Comparison of ENCODE assay signal across 15 cellular contexts in genomic region chr2:26723475-26723874, GRCh38. TPM values are rescaled to one million over a fixed set of nuclear protein-coding genes. Genes with fewer than 3 reads are reported as not detected.
DNase-seq lines count a peak whose midpoint lies in the region; ATAC-seq and TF ChIP-seq lines count a peak whose summit lies in the region.
"Had no signal": no experiment of that assay in that cellular context is flagged by ENCODE, and none has a peak within 500 bp of the region (broad histone marks: within the 10 kb centered on the region; RNA-seq: fewer than 3 reads in every experiment).

No MANE protein-coding gene starts in this region.

- H3K4me2 ChIP-seq in neuronal stem cell (ENCODE audit: insufficient read depth, low read length, poor library complexity, severe bottlenecking) = no peak overlapping the region
- H3K4me2 ChIP-seq: KMS-11 had no signal

- peak overlapping the region in 3 of 4 donors; percentile 13 to 68 (median 36) for H3K27ac ChIP-seq in Peyer's patch
- peak overlapping the region; percentile 39 for H3K27ac ChIP-seq in cingulate gyrus (ENCODE audit: low read depth, low read length)
- H3K27ac ChIP-seq in neuronal stem cell (replicated peaks; ENCODE audit: low read length) = no peak overlapping the region
- H3K27ac ChIP-seq in tibial artery = peak overlapping the region; percentile 83 to 88
- H3K27ac ChIP-seq in foreskin keratinocyte = no peak overlapping the region
- H3K27ac ChIP-seq: C4-2B, KMS-11 had no signal

- H3K27me3 ChIP-seq in Peyer's patch (no peaks in the 10 kb centered on the region), neuronal stem cell (ENCODE audit: control insufficient read depth in 3 of 3, insufficient read depth in 3 of 3, low read depth in 1 of 3, low read length in 3 of 3) (no peaks in the 10 kb centered on the region), tibial artery (no peaks in the 10 kb centered on the region), foreskin keratinocyte (peaks cover 13% of the 10 kb centered on the region)

- no peak overlapping the region for H2BK12ac ChIP-seq in neuronal stem cell (ENCODE audit: low read length)

- H3K23ac ChIP-seq in neuronal stem cell (ENCODE audit: low read depth, low read length, poor library complexity) = no peak overlapping the region

- H4K91ac ChIP-seq in neuronal stem cell (ENCODE audit: low read depth, low read length, poor library complexity) = no peak overlapping the region

- H3K4ac ChIP-seq in neuronal stem cell (ENCODE audit: low read length) = no peak overlapping the region

- H3K9me3 ChIP-seq in Peyer's patch = no peaks in the 10 kb centered on the region
- H3K9me3 ChIP-seq in neuronal stem cell (replicated peaks in 1 of 2; ENCODE audit: control insufficient read depth in 2 of 2, insufficient read depth in 1 of 2, low read depth in 1 of 2, low read length in 2 of 2) = peaks cover 0 to 2% of the 10 kb centered on the region in 2 donors
- no peaks in the 10 kb centered on the region for H3K9me3 ChIP-seq in tibial artery

- H3K79me1 ChIP-seq in neuronal stem cell (ENCODE audit: low read depth, low read length) = peaks cover 2% of the 10 kb centered on the region

- H2AFZ ChIP-seq in neuronal stem cell (ENCODE audit: low read length) = no peak overlapping the region

- no peak for TF ChIP-seq POLR2A in Peyer's patch (IDR thresholded peaks at IDR 0.05)

- intact Hi-C loops in tibial artery (cut with DNase I; ENCODE audit: low total_unique reads) = no loop called here

- no peak overlapping the region for H2BK5ac ChIP-seq in neuronal stem cell (ENCODE audit: low read length)

- no peak overlapping the region for H4K8ac ChIP-seq in neuronal stem cell (ENCODE audit: low read depth, low read length)

- H2BK15ac ChIP-seq in neuronal stem cell (ENCODE audit: low read length) = no peak overlapping the region

- peak overlapping the region; percentile 58 for H2AK5ac ChIP-seq in neuronal stem cell (ENCODE audit: low read depth, low read length)

- no peak overlapping the region for H3K9ac ChIP-seq in neuronal stem cell (ENCODE audit: low read depth, low read length, poor library complexity)
- H3K9ac ChIP-seq: KMS-11 had no signal

- no peak overlapping the region for H3K18ac ChIP-seq in neuronal stem cell (ENCODE audit: low read length)

- H3K4me3 ChIP-seq in Peyer's patch (no peak overlapping the region), neuronal stem cell (ENCODE audit: low read length in 2 of 2) (no peak overlapping the region), tibial artery (no peak overlapping the region)

- WGBS in neuronal stem cell (ENCODE audit: extremely low coverage in 2 of 2, insufficient read length in 2 of 2, insufficient replicate concordance in 1 of 2), 2 donors = no CpG with 5 or more reads among the region's 3 CpGs

- H3K36me3 ChIP-seq in Peyer's patch (no peaks in the 10 kb centered on the region), neuronal stem cell (replicated peaks in 1 of 2; ENCODE audit: control insufficient read depth in 2 of 2, insufficient read depth in 2 of 2, low read length in 2 of 2) (no peaks in the 10 kb centered on the region), tibial artery (no peaks in the 10 kb centered on the region)

- H3K14ac ChIP-seq in neuronal stem cell (ENCODE audit: low read length) = no peak overlapping the region

- TF ChIP-seq CTCF in Peyer's patch (IDR thresholded peaks at IDR 0.05) (no peak), tibial artery (IDR thresholded peaks at IDR 0.05) (no peak), foreskin keratinocyte (conservative IDR thresholded peaks at IDR 0.05) (no peak)

- no peak for ATAC-seq in foreskin keratinocyte
- ATAC-seq: activated T-cell treated with anti-CD3 and anti-CD28 coated beads, Interleukin-2, amount 50 U/mL, for 72 hours had no signal

- H3K4me1 ChIP-seq in Peyer's patch = peaks cover 0 to 42% (median 3%) of the 10 kb centered on the region in 4 donors
- peaks cover 3 to 9% of the 10 kb centered on the region in 2 donors for H3K4me1 ChIP-seq in neuronal stem cell (ENCODE audit: control insufficient read depth in 2 of 2, insufficient read depth in 1 of 2, low read depth in 1 of 2, low read length in 2 of 2)
- peaks cover 0 to 66% (median 53%) of the 10 kb centered on the region in 4 donors for H3K4me1 ChIP-seq in tibial artery
- no peaks in the 10 kb centered on the region for H3K4me1 ChIP-seq in foreskin keratinocyte

- DNase-seq in Peyer's patch (no peak), neuronal stem cell (ENCODE audit: low spot score) (no peak), tibial artery (no peak), KG1 (lab: John Stamatoyannopoulos, UW) (no peak), foreskin keratinocyte (no peak), NCI-H187 (lab: John Stamatoyannopoulos, UW) (no peak)
- DNase-seq: activated CD4-positive, alpha-beta T cell treated with anti-CD3 and anti-CD28 coated beads, Interleukin-2, amount 50 U/mL, for 4 hours; activated naive CD8-positive, alpha-beta T cell treated with anti-CD3 and anti-CD28 coated beads for 36 hours; activated T-cell treated with anti-CD3 and anti-CD28 coated beads, Interleukin-2, amount 50 U/mL, for 72 hours; immature natural killer cell; NCI-H1105; NK-92 treated with Interleukin-12 subunit alpha and Interleukin-12 subunit beta, amount 100 ng/mL, for 24 hours had no signal

- no peak overlapping the region for H2BK120ac ChIP-seq in neuronal stem cell (ENCODE audit: low read depth, low read length)

RNA-seq across cellular contexts. Expression of gene KCNK3, which starts 31.0 kb away (rescaled TPM):
- 1 to 10 TPM in 2 of 4 donors, under 1 TPM in 2; 0.76 to 1.6 (median 0.94) TPM for total RNA-seq in Peyer's patch
- 0.03 TPM for polyA plus RNA-seq in neuronal stem cell (2013, experiment 1 of 2)
- 0.01 TPM for polyA plus RNA-seq in neuronal stem cell (2013, experiment 2 of 2)
- total RNA-seq in foreskin keratinocyte = not detected in 2 replicates
- not detected in 2 replicates for polyA plus RNA-seq in foreskin keratinocyte
- total RNA-seq: activated naive CD8-positive, alpha-beta T cell treated with anti-CD3 and anti-CD28 coated beads for 36 hours; activated T-cell treated with anti-CD3 and anti-CD28 coated beads, Interleukin-2, amount 50 U/mL, for 72 hours had no signal
- polyA plus RNA-seq: immature natural killer cell had no signal

RNA-seq across cellular contexts. Expression of gene SLC35F6, which starts 40.6 kb away (rescaled TPM):
- 10 to 100 TPM; 13.2 to 49.1 (median 38.1) TPM for total RNA-seq in Peyer's patch
- polyA plus RNA-seq in neuronal stem cell (2013, experiment 1 of 2) = 8.5 TPM
- 9.6 TPM for polyA plus RNA-seq in neuronal stem cell (2013, experiment 2 of 2)
- 47.3 and 53.8 TPM in 2 replicates for total RNA-seq in foreskin keratinocyte
- 26.7 and 28.5 TPM in 2 replicates for polyA plus RNA-seq in foreskin keratinocyte

Comparison
In these comparisons a context has a peak if more than half of its experiments do, and no peak if none do; other contexts are left out.
1. H3K27ac ChIP-seq: peak in Peyer's patch (3 of 4), cingulate gyrus (single experiment) and tibial artery (2 of 2); none in neuronal stem cell (single experiment) and foreskin keratinocyte (single experiment).